1 cellular context compared by ENCODE assay signal in the genomic region with DNA sequence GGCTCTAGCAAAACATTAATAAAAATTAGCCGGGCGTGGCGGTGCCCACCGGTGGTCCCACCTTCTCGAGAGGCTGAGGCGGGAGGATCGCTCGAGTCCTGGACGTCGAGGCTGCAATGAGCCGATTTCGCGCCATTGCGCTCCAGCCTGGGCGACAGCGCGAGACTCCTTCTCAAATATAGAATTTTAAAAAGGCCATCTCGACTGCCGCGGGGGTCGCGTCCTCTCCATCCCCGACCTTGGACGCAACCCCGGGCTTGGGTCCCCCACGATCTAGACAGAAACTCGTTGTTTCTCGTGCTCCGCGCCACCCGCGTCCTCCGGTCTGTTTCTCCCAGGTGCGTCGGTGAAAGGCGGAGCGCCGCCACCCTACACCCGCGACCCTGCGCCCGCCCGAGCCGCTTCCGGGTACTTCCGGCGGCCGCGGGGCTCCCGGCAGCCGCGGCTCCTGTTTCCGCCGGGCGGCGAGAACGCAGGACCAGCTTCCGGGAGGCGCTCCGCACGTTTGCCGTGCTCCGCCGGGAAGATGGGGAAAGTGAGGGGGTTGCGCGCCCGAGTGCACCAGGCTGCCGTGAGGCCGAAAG.
TF ChIP-seq lines count a peak whose summit lies in the region.

A gene with protein sequence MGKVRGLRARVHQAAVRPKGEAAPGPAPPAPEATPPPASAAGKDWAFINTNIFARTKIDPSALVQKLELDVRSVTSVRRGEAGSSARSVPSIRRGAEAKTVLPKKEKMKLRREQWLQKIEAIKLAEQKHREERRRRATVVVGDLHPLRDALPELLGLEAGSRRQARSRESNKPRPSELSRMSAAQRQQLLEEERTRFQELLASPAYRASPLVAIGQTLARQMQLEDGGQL (plus strand): TSS at position 498 of the 584 bp plus-strand sequence. CDS start 29 bp downstream, at position 527.

TF ChIP-seq in K562, 482 proteins besides CTCF, POLR2A, EP300 and RAD21 (continued from another document and continues in another):
- TF ChIP-seq, protein P1, sequence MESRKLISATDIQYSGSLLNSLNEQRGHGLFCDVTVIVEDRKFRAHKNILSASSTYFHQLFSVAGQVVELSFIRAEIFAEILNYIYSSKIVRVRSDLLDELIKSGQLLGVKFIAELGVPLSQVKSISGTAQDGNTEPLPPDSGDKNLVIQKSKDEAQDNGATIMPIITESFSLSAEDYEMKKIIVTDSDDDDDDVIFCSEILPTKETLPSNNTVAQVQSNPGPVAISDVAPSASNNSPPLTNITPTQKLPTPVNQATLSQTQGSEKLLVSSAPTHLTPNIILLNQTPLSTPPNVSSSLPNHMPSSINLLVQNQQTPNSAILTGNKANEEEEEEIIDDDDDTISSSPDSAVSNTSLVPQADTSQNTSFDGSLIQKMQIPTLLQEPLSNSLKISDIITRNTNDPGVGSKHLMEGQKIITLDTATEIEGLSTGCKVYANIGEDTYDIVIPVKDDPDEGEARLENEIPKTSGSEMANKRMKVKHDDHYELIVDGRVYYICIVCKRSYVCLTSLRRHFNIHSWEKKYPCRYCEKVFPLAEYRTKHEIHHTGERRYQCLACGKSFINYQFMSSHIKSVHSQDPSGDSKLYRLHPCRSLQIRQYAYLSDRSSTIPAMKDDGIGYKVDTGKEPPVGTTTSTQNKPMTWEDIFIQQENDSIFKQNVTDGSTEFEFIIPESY (CRISPR knock-in tag; IDR thresholded peaks at IDR 0.05), result peak; percentile 75; the same call in 1 of the 2 replicates
- peak; percentile 83 for TF ChIP-seq SMAD3 (CRISPR knock-in tag; conservative IDR thresholded peaks at IDR 0.05)
- TF ChIP-seq BMI1 (IDR thresholded peaks at IDR 0.05; ENCODE audit: low read length), result no peak
- peak; percentile 77; the same call in 1 of the 2 replicates for TF ChIP-seq RHOXF2B (CRISPR knock-in tag; conservative IDR thresholded peaks at IDR 0.05)
- TF ChIP-seq ZNF785 (CRISPR knock-in tag; IDR thresholded peaks at IDR 0.05), result no peak
- TF ChIP-seq SNIP1 (IDR thresholded peaks at IDR 0.05; ENCODE audit: low read depth), result no peak
- peak; percentile 15; the same call in 1 of the 2 replicates for TF ChIP-seq CBX5 (IDR thresholded peaks at IDR 0.05; ENCODE audit: borderline replicate concordance, low read depth)
- TF ChIP-seq, protein P2, sequence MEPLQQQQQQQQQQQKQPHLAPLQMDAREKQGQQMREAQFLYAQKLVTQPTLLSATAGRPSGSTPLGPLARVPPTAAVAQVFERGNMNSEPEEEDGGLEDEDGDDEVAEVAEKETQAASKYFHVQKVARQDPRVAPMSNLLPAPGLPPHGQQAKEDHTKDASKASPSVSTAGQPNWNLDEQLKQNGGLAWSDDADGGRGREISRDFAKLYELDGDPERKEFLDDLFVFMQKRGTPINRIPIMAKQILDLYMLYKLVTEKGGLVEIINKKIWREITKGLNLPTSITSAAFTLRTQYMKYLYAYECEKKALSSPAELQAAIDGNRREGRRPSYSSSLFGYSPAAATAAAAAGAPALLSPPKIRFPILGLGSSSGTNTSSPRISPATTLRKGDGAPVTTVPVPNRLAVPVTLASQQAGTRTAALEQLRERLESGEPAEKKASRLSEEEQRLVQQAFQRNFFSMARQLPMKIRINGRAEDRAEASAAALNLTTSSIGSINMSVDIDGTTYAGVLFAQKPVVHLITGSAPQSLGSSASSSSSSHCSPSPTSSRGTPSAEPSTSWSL (CRISPR knock-in tag; IDR thresholded peaks at IDR 0.05; ENCODE audit: borderline replicate concordance), result 0 out of 2 replicates have a peak, but pooled peaks have one; percentile 25
- TF ChIP-seq FOXJ2 (tag; IDR thresholded peaks at IDR 0.05), result peak; percentile 50; the same call in 1 of the 2 replicates
- TF ChIP-seq, protein P3, sequence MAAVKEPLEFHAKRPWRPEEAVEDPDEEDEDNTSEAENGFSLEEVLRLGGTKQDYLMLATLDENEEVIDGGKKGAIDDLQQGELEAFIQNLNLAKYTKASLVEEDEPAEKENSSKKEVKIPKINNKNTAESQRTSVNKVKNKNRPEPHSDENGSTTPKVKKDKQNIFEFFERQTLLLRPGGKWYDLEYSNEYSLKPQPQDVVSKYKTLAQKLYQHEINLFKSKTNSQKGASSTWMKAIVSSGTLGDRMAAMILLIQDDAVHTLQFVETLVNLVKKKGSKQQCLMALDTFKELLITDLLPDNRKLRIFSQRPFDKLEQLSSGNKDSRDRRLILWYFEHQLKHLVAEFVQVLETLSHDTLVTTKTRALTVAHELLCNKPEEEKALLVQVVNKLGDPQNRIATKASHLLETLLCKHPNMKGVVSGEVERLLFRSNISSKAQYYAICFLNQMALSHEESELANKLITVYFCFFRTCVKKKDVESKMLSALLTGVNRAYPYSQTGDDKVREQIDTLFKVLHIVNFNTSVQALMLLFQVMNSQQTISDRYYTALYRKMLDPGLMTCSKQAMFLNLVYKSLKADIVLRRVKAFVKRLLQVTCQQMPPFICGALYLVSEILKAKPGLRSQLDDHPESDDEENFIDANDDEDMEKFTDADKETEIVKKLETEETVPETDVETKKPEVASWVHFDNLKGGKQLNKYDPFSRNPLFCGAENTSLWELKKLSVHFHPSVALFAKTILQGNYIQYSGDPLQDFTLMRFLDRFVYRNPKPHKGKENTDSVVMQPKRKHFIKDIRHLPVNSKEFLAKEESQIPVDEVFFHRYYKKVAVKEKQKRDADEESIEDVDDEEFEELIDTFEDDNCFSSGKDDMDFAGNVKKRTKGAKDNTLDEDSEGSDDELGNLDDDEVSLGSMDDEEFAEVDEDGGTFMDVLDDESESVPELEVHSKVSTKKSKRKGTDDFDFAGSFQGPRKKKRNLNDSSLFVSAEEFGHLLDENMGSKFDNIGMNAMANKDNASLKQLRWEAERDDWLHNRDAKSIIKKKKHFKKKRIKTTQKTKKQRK (IDR thresholded peaks at IDR 0.05; ENCODE audit: borderline replicate concordance, low read depth, low read length), result no peak
- TF ChIP-seq, protein P4, sequence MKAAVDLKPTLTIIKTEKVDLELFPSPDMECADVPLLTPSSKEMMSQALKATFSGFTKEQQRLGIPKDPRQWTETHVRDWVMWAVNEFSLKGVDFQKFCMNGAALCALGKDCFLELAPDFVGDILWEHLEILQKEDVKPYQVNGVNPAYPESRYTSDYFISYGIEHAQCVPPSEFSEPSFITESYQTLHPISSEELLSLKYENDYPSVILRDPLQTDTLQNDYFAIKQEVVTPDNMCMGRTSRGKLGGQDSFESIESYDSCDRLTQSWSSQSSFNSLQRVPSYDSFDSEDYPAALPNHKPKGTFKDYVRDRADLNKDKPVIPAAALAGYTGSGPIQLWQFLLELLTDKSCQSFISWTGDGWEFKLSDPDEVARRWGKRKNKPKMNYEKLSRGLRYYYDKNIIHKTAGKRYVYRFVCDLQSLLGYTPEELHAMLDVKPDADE (conservative IDR thresholded peaks at IDR 0.05; ENCODE audit: control insufficient read depth, low read depth, low read length), result peak; percentile 94
- peak; percentile 71; the same call in 1 of the 2 replicates for TF ChIP-seq PML (IDR thresholded peaks at IDR 0.05; ENCODE audit: low read length)
- TF ChIP-seq KDM4B (IDR thresholded peaks at IDR 0.05; ENCODE audit: borderline replicate concordance in 2 of 2, low read depth in 1 of 2), result peak in 1 of 2 experiments; percentile 98; a peak in 2 of 4 replicates
- TF ChIP-seq, protein P5, sequence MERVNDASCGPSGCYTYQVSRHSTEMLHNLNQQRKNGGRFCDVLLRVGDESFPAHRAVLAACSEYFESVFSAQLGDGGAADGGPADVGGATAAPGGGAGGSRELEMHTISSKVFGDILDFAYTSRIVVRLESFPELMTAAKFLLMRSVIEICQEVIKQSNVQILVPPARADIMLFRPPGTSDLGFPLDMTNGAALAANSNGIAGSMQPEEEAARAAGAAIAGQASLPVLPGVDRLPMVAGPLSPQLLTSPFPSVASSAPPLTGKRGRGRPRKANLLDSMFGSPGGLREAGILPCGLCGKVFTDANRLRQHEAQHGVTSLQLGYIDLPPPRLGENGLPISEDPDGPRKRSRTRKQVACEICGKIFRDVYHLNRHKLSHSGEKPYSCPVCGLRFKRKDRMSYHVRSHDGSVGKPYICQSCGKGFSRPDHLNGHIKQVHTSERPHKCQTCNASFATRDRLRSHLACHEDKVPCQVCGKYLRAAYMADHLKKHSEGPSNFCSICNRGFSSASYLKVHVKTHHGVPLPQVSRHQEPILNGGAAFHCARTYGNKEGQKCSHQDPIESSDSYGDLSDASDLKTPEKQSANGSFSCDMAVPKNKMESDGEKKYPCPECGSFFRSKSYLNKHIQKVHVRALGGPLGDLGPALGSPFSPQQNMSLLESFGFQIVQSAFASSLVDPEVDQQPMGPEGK (CRISPR knock-in tag; IDR thresholded peaks at IDR 0.05; ENCODE audit: borderline replicate concordance), result no peak
- TF ChIP-seq STAT5B (CRISPR knock-in tag; IDR thresholded peaks at IDR 0.05), result no peak
- peak; percentile 82; the same call in 1 of the 2 replicates for TF ChIP-seq MBD2 (IDR thresholded peaks at IDR 0.05; ENCODE audit: borderline replicate concordance, low read depth)
- no peak for TF ChIP-seq NCOR1 (IDR thresholded peaks at IDR 0.05)
- TF ChIP-seq ZBTB17 (CRISPR knock-in tag; IDR thresholded peaks at IDR 0.05), result peak; percentile 80
- TF ChIP-seq HNRNPK (IDR thresholded peaks at IDR 0.05; ENCODE audit: low read depth, low read length, poor library complexity, severe bottlenecking), result peak; percentile 52
- no peak for TF ChIP-seq ILK (tag; IDR thresholded peaks at IDR 0.05; ENCODE audit: borderline replicate concordance, low read depth)
- TF ChIP-seq SUPT5H (IDR thresholded peaks at IDR 0.05), result peak; percentile 95
- peak; percentile 98 for TF ChIP-seq TAF1 (IDR thresholded peaks at IDR 0.05; ENCODE audit: control insufficient read depth, extremely low read depth, insufficient read depth, low read length, severe bottlenecking)
- TF ChIP-seq, protein P6, sequence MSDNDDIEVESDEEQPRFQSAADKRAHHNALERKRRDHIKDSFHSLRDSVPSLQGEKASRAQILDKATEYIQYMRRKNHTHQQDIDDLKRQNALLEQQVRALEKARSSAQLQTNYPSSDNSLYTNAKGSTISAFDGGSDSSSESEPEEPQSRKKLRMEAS (CRISPR knock-in tag; IDR thresholded peaks at IDR 0.05), result peak; percentile 57; the same call in 1 of the 2 replicates
- peak; percentile 67; the same call in 1 of the 2 replicates for TF ChIP-seq LCOR (CRISPR knock-in tag; IDR thresholded peaks at IDR 0.05)
- no peak for TF ChIP-seq TAL1 (IDR thresholded peaks at IDR 0.05)
- no peak for TF ChIP-seq ZNF140 (CRISPR knock-in tag; IDR thresholded peaks at IDR 0.05)
- TF ChIP-seq, protein P7, sequence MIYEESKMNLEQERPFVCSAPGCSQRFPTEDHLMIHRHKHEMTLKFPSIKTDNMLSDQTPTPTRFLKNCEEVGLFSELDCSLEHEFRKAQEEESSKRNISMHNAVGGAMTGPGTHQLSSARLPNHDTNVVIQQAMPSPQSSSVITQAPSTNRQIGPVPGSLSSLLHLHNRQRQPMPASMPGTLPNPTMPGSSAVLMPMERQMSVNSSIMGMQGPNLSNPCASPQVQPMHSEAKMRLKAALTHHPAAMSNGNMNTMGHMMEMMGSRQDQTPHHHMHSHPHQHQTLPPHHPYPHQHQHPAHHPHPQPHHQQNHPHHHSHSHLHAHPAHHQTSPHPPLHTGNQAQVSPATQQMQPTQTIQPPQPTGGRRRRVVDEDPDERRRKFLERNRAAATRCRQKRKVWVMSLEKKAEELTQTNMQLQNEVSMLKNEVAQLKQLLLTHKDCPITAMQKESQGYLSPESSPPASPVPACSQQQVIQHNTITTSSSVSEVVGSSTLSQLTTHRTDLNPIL (CRISPR knock-in tag; IDR thresholded peaks at IDR 0.05), result no peak
- TF ChIP-seq, protein P8, sequence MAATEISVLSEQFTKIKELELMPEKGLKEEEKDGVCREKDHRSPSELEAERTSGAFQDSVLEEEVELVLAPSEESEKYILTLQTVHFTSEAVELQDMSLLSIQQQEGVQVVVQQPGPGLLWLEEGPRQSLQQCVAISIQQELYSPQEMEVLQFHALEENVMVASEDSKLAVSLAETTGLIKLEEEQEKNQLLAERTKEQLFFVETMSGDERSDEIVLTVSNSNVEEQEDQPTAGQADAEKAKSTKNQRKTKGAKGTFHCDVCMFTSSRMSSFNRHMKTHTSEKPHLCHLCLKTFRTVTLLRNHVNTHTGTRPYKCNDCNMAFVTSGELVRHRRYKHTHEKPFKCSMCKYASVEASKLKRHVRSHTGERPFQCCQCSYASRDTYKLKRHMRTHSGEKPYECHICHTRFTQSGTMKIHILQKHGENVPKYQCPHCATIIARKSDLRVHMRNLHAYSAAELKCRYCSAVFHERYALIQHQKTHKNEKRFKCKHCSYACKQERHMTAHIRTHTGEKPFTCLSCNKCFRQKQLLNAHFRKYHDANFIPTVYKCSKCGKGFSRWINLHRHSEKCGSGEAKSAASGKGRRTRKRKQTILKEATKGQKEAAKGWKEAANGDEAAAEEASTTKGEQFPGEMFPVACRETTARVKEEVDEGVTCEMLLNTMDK (IDR thresholded peaks at IDR 0.05; ENCODE audit: borderline replicate concordance, insufficient read depth, low read depth, low read length, poor library complexity, severe bottlenecking), result no peak
- TF ChIP-seq ZNF431 (CRISPR knock-in tag; IDR thresholded peaks at IDR 0.05), result 0 out of 2 replicates have a peak, but pooled peaks have one; percentile 43
- TF ChIP-seq ZKSCAN3 (CRISPR knock-in tag; IDR thresholded peaks at IDR 0.05), result no peak
- TF ChIP-seq CREB1 (IDR thresholded peaks at IDR 0.05), result peak; percentile 46
- TF ChIP-seq CREB1 (CRISPR knock-in tag; IDR thresholded peaks at IDR 0.05), result peak; percentile 72
- TF ChIP-seq, protein P9, sequence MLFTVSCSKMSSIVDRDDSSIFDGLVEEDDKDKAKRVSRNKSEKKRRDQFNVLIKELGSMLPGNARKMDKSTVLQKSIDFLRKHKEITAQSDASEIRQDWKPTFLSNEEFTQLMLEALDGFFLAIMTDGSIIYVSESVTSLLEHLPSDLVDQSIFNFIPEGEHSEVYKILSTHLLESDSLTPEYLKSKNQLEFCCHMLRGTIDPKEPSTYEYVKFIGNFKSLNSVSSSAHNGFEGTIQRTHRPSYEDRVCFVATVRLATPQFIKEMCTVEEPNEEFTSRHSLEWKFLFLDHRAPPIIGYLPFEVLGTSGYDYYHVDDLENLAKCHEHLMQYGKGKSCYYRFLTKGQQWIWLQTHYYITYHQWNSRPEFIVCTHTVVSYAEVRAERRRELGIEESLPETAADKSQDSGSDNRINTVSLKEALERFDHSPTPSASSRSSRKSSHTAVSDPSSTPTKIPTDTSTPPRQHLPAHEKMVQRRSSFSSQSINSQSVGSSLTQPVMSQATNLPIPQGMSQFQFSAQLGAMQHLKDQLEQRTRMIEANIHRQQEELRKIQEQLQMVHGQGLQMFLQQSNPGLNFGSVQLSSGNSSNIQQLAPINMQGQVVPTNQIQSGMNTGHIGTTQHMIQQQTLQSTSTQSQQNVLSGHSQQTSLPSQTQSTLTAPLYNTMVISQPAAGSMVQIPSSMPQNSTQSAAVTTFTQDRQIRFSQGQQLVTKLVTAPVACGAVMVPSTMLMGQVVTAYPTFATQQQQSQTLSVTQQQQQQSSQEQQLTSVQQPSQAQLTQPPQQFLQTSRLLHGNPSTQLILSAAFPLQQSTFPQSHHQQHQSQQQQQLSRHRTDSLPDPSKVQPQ (CRISPR knock-in tag; IDR thresholded peaks at IDR 0.05; ENCODE audit: borderline replicate concordance), result peak; percentile 72; the same call in 1 of the 2 replicates
- peak; percentile 82 for TF ChIP-seq JUND (IDR thresholded peaks at IDR 0.05; ENCODE audit: borderline replicate concordance, low read depth, low read length)
- no peak; the same call in 2 of the 3 replicates for TF ChIP-seq JUND (tag; IDR thresholded peaks at IDR 0.05; ENCODE audit: borderline replicate concordance, low read depth, low read length)
- no peak for TF ChIP-seq ZFPM2 (CRISPR knock-in tag; IDR thresholded peaks at IDR 0.05)
- TF ChIP-seq TOE1 (IDR thresholded peaks at IDR 0.05; ENCODE audit: borderline replicate concordance), result peak; percentile 86
- no peak for TF ChIP-seq TOE1 (CRISPR knock-in tag; IDR thresholded peaks at IDR 0.05; ENCODE audit: borderline replicate concordance, low read depth)
- no peak for TF ChIP-seq BACH1 (tag; IDR thresholded peaks at IDR 0.05)
- TF ChIP-seq NR2F6 (CRISPR knock-in tag; IDR thresholded peaks at IDR 0.05), result peak; percentile 88
- TF ChIP-seq SP1 (CRISPR knock-in tag; IDR thresholded peaks at IDR 0.05), result peak; percentile 85
